2 cellular contexts compared by ENCODE assay signal in the genomic region with DNA sequence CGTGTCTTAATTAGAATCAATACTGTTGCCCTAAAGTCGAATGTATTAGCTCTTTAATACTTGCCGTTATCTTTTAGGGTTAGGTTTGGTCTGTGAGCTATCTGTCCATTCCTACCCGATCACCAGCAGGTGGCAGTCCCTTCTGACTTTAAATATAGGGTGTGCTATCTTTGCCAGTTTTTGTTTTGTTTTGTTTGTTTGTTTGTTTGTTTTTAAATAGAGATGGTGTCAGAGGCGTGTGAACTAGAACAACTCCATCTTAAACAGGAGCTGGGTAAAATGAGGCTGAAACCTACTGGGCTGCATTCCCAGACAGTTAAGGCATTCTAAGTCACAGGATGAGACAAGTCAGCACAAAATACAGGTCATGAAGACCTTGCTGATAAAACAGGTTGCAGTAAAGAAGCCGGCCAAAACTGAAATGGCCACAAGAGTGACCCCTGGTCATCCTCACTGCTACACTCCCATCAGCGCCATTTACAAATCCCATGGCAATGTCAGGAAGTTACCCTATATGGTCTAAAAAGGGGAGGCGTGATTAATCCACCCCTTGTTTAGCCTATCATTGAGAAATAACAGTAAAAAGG.
TF ChIP-seq lines count a peak whose summit lies in the region.

No MANE protein-coding gene starts in this region.

TF ChIP-seq in SK-N-SH treated with all-trans-retinoic acid at 6 μM for 48 hours, 23 proteins besides CTCF, POLR2A, EP300 and RAD21 (continued from another document):
- TF ChIP-seq, protein P1, sequence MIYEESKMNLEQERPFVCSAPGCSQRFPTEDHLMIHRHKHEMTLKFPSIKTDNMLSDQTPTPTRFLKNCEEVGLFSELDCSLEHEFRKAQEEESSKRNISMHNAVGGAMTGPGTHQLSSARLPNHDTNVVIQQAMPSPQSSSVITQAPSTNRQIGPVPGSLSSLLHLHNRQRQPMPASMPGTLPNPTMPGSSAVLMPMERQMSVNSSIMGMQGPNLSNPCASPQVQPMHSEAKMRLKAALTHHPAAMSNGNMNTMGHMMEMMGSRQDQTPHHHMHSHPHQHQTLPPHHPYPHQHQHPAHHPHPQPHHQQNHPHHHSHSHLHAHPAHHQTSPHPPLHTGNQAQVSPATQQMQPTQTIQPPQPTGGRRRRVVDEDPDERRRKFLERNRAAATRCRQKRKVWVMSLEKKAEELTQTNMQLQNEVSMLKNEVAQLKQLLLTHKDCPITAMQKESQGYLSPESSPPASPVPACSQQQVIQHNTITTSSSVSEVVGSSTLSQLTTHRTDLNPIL (CRISPR knock-in tag; IDR thresholded peaks at IDR 0.05; ENCODE audit: low read depth), result no peak
- TF ChIP-seq TOX (CRISPR knock-in tag; IDR thresholded peaks at IDR 0.05; ENCODE audit: borderline replicate concordance) (no peak), ISL1 (CRISPR knock-in tag; IDR thresholded peaks at IDR 0.05) (no peak)

TF ChIP-seq in GM12878, 131 proteins besides CTCF, POLR2A, EP300 and RAD21 (continued from another document):
- TF ChIP-seq SRF (IDR thresholded peaks at IDR 0.05; ENCODE audit: low read depth in 2 of 2, low read length in 2 of 2) (0 out of 4 replicates have a peak, but pooled peaks of 1 of the 2 experiments have one; percentile 26), HDGF (IDR thresholded peaks at IDR 0.05) (0 out of 2 replicates have a peak, but pooled peaks have one; percentile 18), ATF7 (IDR thresholded peaks at IDR 0.05; ENCODE audit: low read depth) (peak; percentile 44; the same call in 1 of the 2 replicates)
